In genomic region chr13:95614641-95615245, GRCh38 we compare ENCODE assay signal across 18 cellular contexts. TPM values are rescaled to one million over a fixed set of nuclear protein-coding genes. Genes with fewer than 3 reads are reported as not detected.
DNase-seq lines count a peak whose midpoint lies in the region; ATAC-seq, FAIRE-seq and TF ChIP-seq lines count a peak whose summit lies in the region.
"Had no signal": no experiment of that assay in that cellular context is flagged by ENCODE, and none has a peak within 500 bp of the region (broad histone marks: within the 10 kb centered on the region; RNA-seq: fewer than 3 reads in every experiment).

No MANE protein-coding gene starts in this region.

- WGBS in liver: 84% methylated on average over 7 of the region's 7 CpGs
- 96% methylated on average over 7 of the region's 7 CpGs for WGBS in HepG2 (ENCODE audit: low lambda C conversion rate)
- WGBS in body of pancreas, 2 donors: 24 to 31% methylated on average over 7 of the region's 7 CpGs

- CTCF ChIA-PET in HepG2 (lab: Yijun Ruan, JAX; ENCODE audit: low intra/inter-chr PET ratio, low total read pairs): no interaction called here

- H3K9ac ChIP-seq in liver (ENCODE audit: low read depth in 1 of 2, low read length in 2 of 2) (no peak overlapping the region), HepG2 (ENCODE audit: insufficient read depth, low read depth, low read length) (no peak overlapping the region), neural progenitor cell (no peak overlapping the region)

- H3K27ac Mint-ChIP-seq in neural progenitor cell: no peak overlapping the region
- H3K27ac Mint-ChIP-seq in natural killer cell treated with Interleukin-12 subunit alpha and Interleukin-12 subunit beta and Interleukin-15 and Interleukin-18, amount 100 ng/mL, for 72 hours: no peak overlapping the region

- H3K27ac ChIP-seq in liver (ENCODE audit: low read depth in 1 of 2, low read length in 2 of 2) (no peak overlapping the region), HepG2 (ENCODE audit: extremely low read length, insufficient read depth, low read length) (no peak overlapping the region), body of pancreas (peak overlapping the region; percentile 51 to 82 (median 69)), neural progenitor cell (no peak overlapping the region)

- H3F3A ChIP-seq in neural progenitor cell (ENCODE audit: low read depth): no peaks in the 10 kb centered on the region

- H3K4me1 ChIP-seq in liver (ENCODE audit: control insufficient read depth in 4 of 4, insufficient read depth in 4 of 4, low read length in 3 of 4) (no peaks in the 10 kb centered on the region), HepG2 (ENCODE audit: insufficient read depth, low read length) (no peaks in the 10 kb centered on the region), body of pancreas (peaks cover 42% of the 10 kb centered on the region), neural progenitor cell (no peaks in the 10 kb centered on the region)

- H3K79me2 ChIP-seq in HepG2 (ENCODE audit: insufficient read depth, low read length) (no peaks in the 10 kb centered on the region), neural progenitor cell (ENCODE audit: low read depth) (no peaks in the 10 kb centered on the region)

- TF ChIP-seq EP300 in HepG2 (IDR thresholded peaks at IDR 0.05; ENCODE audit: low read depth in 2 of 2, low read length in 2 of 2) (no peak), HepG2 (CRISPR knock-in tag; IDR thresholded peaks at IDR 0.05; ENCODE audit: borderline replicate concordance) (no peak)

- H3K4me2 ChIP-seq in HepG2 (ENCODE audit: low read depth, low read length) (no peak overlapping the region), neural progenitor cell (no peak overlapping the region)

- H3K9me3 ChIP-seq in liver (ENCODE audit: control insufficient read depth in 4 of 4, low read length in 3 of 4) (no peaks in the 10 kb centered on the region), HepG2 (ENCODE audit: low read length) (no peaks in the 10 kb centered on the region), body of pancreas (no peaks in the 10 kb centered on the region), neural progenitor cell (ENCODE audit: low read depth) (no peaks in the 10 kb centered on the region)
- H3K9me3 ChIP-seq: MG63 had no signal

- in situ Hi-C loops in HepG2 (cut with HindIII; ENCODE audit: extremely low pct_ligation_motif_present, low pct_unique_long_range_greater_than_20kb): no loop called here

- no peak for DNase-seq in HepG2 (ENCODE audit: low spot score)
- DNase-seq in body of pancreas: peak; percentile 53 to 73 (median 60)
- DNase-seq in kidney tubule cell (ENCODE audit: low spot score): peak; percentile 63
- DNase-seq in stimulated activated CD4-positive, alpha-beta T cell treated with anti-CD3 and anti-CD28 coated beads, Interleukin-15, amount 100 ng/mL, for 24 hours: no peak
- DNase-seq in neural progenitor cell (ENCODE audit: low spot score): no peak
- DNase-seq in NCI-H1930 (lab: John Stamatoyannopoulos, UW): no peak
- DNase-seq in natural killer cell treated with Interleukin-12 subunit alpha and Interleukin-12 subunit beta and Interleukin-15 and Interleukin-18, amount 100 ng/mL, for 72 hours (ENCODE audit: low spot score): no peak
- DNase-seq: C1 segment of cervical spinal cord, DMS53, H9, KG1, MG63, NCI-H1092 treated with DMSO at 0.1 percent for 48 hours, NCI-H1694, NCI-H524, SHP77 treated with DMSO at 0.1 percent for 48 hours had no signal

- H3K36me3 ChIP-seq in liver (ENCODE audit: control insufficient read depth in 4 of 4, insufficient read depth in 3 of 4, low read depth in 1 of 4, low read length in 3 of 4): no peaks in the 10 kb centered on the region
- H3K36me3 ChIP-seq in HepG2 (replicated peaks in 1 of 2; ENCODE audit: control insufficient read depth in 1 of 2, insufficient read depth in 2 of 2, low read length in 2 of 2): peaks cover 9 to 55% of the 10 kb centered on the region in 2 experiments; a peak in 4 of 5 replicates
- H3K36me3 ChIP-seq in body of pancreas (replicated peaks in 1 of 2; ENCODE audit: insufficient read depth in 1 of 2, low read depth in 2 of 2): no peaks in the 10 kb centered on the region
- H3K36me3 ChIP-seq in neural progenitor cell: peaks cover 15% of the 10 kb centered on the region

- H3K9me3 Mint-ChIP-seq in neural progenitor cell: no peaks in the 10 kb centered on the region
- H3K9me3 Mint-ChIP-seq in natural killer cell treated with Interleukin-12 subunit alpha and Interleukin-12 subunit beta and Interleukin-15 and Interleukin-18, amount 100 ng/mL, for 72 hours: no peaks in the 10 kb centered on the region
- H3K9me3 Mint-ChIP-seq: H9 had no signal

- intact Hi-C loops in HepG2 (cut with micrococcal nuclease; ENCODE audit: unreplicated experiment) (no loop called here), body of pancreas (cut with DNase I) (no loop called here)

- H3K36me3 Mint-ChIP-seq in neural progenitor cell: peaks cover 29% of the 10 kb centered on the region
- no peaks in the 10 kb centered on the region for H3K36me3 Mint-ChIP-seq in natural killer cell treated with Interleukin-12 subunit alpha and Interleukin-12 subunit beta and Interleukin-15 and Interleukin-18, amount 100 ng/mL, for 72 hours

- H2AFZ ChIP-seq in HepG2 (ENCODE audit: low read length) (no peak overlapping the region), neural progenitor cell (replicated peaks) (no peak overlapping the region)

- ATAC-seq in HepG2: no peak
- peak; percentile 91 for ATAC-seq in body of pancreas
- ATAC-seq in natural killer cell treated with Interleukin-12 subunit alpha and Interleukin-12 subunit beta and Interleukin-15 and Interleukin-18, amount 100 ng/mL, for 72 hours: no peak

- POLR2A ChIA-PET in HepG2 (lab: Yijun Ruan, JAX): no interaction called here

- TF ChIP-seq POLR2A in HepG2 (IDR thresholded peaks at IDR 0.05; ENCODE audit: insufficient read depth in 1 of 2, low read depth in 2 of 2, low read length in 2 of 2) (no peak), body of pancreas (IDR thresholded peaks at IDR 0.05) (no peak)

- FAIRE-seq in HepG2 (lab: Jason Lieb, UNC): no peak
- FAIRE-seq: A204.1 had no signal

- H3K27me3 Mint-ChIP-seq in neural progenitor cell (ENCODE audit: insufficient read depth, low read depth): no peaks in the 10 kb centered on the region
- H3K27me3 Mint-ChIP-seq in natural killer cell treated with Interleukin-12 subunit alpha and Interleukin-12 subunit beta and Interleukin-15 and Interleukin-18, amount 100 ng/mL, for 72 hours: peaks cover 4 to 38% of the 10 kb centered on the region in 2 donors

- H3K27me3 ChIP-seq in liver (ENCODE audit: control insufficient read depth in 4 of 4, insufficient read depth in 4 of 4, low read length in 3 of 4) (no peaks in the 10 kb centered on the region), HepG2 (ENCODE audit: control insufficient read depth in 1 of 2, insufficient read depth in 2 of 2, low read length in 2 of 2) (no peaks in the 10 kb centered on the region), body of pancreas (no peaks in the 10 kb centered on the region), neural progenitor cell (no peaks in the 10 kb centered on the region)
- H3K27me3 ChIP-seq: MG63 had no signal

- TF ChIP-seq RAD21 in liver (IDR thresholded peaks at IDR 0.05) (peak; percentile 30 to 46), HepG2 (CRISPR knock-in tag; IDR thresholded peaks at IDR 0.05) (no peak)

- no TSS peak for BruUV-seq in HepG2 (replicated peaks; lab: Mats Ljungman, UMichigan)

- no peaks in the 10 kb centered on the region for H4K20me1 ChIP-seq in HepG2 (ENCODE audit: insufficient read depth, low read length)
- no peaks in the 10 kb centered on the region for H4K20me1 ChIP-seq in neural progenitor cell (ENCODE audit: low read depth)

- H3K4me1 Mint-ChIP-seq in neural progenitor cell: no peaks in the 10 kb centered on the region
- H3K4me1 Mint-ChIP-seq in natural killer cell treated with Interleukin-12 subunit alpha and Interleukin-12 subunit beta and Interleukin-15 and Interleukin-18, amount 100 ng/mL, for 72 hours (ENCODE audit: low read depth in 2 of 2): no peaks in the 10 kb centered on the region
- H3K4me1 Mint-ChIP-seq: H9 had no signal

- no peak overlapping the region for H3K4me3 Mint-ChIP-seq in neural progenitor cell
- no peak overlapping the region for H3K4me3 Mint-ChIP-seq in natural killer cell treated with Interleukin-12 subunit alpha and Interleukin-12 subunit beta and Interleukin-15 and Interleukin-18, amount 100 ng/mL, for 72 hours
- H3K4me3 Mint-ChIP-seq: H9 had no signal

- no peak for TF ChIP-seq CTCF in liver (IDR thresholded peaks at IDR 0.05; ENCODE audit: low read depth, low read length, missing input control)
- no peak for TF ChIP-seq CTCF in HepG2 (CRISPR knock-in tag; IDR thresholded peaks at IDR 0.05)
- TF ChIP-seq CTCF in body of pancreas (IDR thresholded peaks at IDR 0.05): peak in 5 of 7 experiments; percentile 15 to 56 (median 50)
- TF ChIP-seq CTCF in neural progenitor cell (IDR thresholded peaks at IDR 0.05): no peak

- H3K4me3 ChIP-seq in liver (ENCODE audit: low read depth in 1 of 3, low read length in 3 of 3) (no peak overlapping the region), HepG2 (replicated peaks in 1 of 3; ENCODE audit: insufficient read depth in 1 of 3, low read depth in 2 of 3, low read length in 3 of 3) (no peak overlapping the region), body of pancreas (no peak overlapping the region), neural progenitor cell (no peak overlapping the region)
- H3K4me3 ChIP-seq: MG63 had no signal

RNA-seq across cellular contexts. Expression of gene DZIP1, which starts 29.8 kb away (rescaled TPM):
- 1 to 10 TPM; 2.0 TPM for total RNA-seq in liver
- under 1 TPM; 0.46 to 0.73 TPM for polyA plus RNA-seq in liver
- 36.7 and 36.9 TPM in 2 replicates for total RNA-seq in HepG2 (2016; rRNA removed; fragmentation: Illumina TruSeq; extraction: Trizol)
- 21.9 and 22.3 TPM in 2 replicates for total RNA-seq in HepG2 (2016; cell fraction: cytosol; rRNA removed; fragmentation: Illumina TruSeq; extraction: Trizol; ENCODE audit: low read depth)
- 30.6 and 38.7 TPM in 2 replicates for total RNA-seq in HepG2 (2016; cell fraction: insoluble cytoplasmic fraction; rRNA removed; fragmentation: Illumina TruSeq; extraction: Trizol)
- 73.3 and 77.2 TPM in 2 replicates for total RNA-seq in HepG2 (2016; cell fraction: membrane; rRNA removed; fragmentation: Illumina TruSeq; extraction: Trizol)
- total RNA-seq in HepG2 (2016; cell fraction: nucleus; rRNA removed; fragmentation: Illumina TruSeq; extraction: Trizol): 38.1 and 43.2 TPM in 2 replicates
- polyA plus RNA-seq in HepG2 (2011; rRNA removed): 10.8 and 11.0 TPM in 2 replicates
- polyA plus RNA-seq in HepG2 (2011; cell fraction: cytosol; rRNA removed): 6.0 and 6.6 TPM in 2 replicates
- 18.3 and 20.8 TPM in 2 replicates for polyA plus RNA-seq in HepG2 (2011; cell fraction: nucleus; rRNA removed)
- polyA plus RNA-seq in HepG2 (2012): 9.4 and 12.5 TPM in 2 replicates
- polyA plus RNA-seq in HepG2 (2016; cell fraction: cytosol; fragmentation: Illumina TruSeq; extraction: Trizol; ENCODE audit: low read depth): 22.5 and 24.2 TPM in 2 replicates
- polyA plus RNA-seq in HepG2 (2016; cell fraction: insoluble cytoplasmic fraction; fragmentation: Illumina TruSeq; extraction: Trizol; ENCODE audit: low read depth): 29.9 and 34.9 TPM in 2 replicates
- 46.4 and 53.4 TPM in 2 replicates for polyA plus RNA-seq in HepG2 (2016; cell fraction: membrane; fragmentation: Illumina TruSeq; extraction: Trizol; ENCODE audit: low read depth)
- polyA plus RNA-seq in HepG2 (2016; cell fraction: nucleus; fragmentation: Illumina TruSeq; extraction: Trizol; ENCODE audit: insufficient read depth, low read depth): 49.4 and 55.6 TPM in 2 replicates
- polyA minus RNA-seq in HepG2 (2011; rRNA and poly(A)+ RNA removed; ENCODE audit: low replicate concordance): 18.4 TPM in 1 of 2 replicates, not detected in the other
- 9.9 and 11.3 TPM in 2 replicates for polyA minus RNA-seq in HepG2 (2011; cell fraction: cytosol; rRNA and poly(A)+ RNA removed)
- 25.0 and 31.2 TPM in 2 replicates for polyA minus RNA-seq in HepG2 (2011; cell fraction: nucleus; rRNA and poly(A)+ RNA removed)
- 10 to 100 TPM; 17.5 to 42.0 TPM for total RNA-seq in body of pancreas
- total RNA-seq in neural progenitor cell (ENCODE audit: low replicate concordance): 47.1 and 70.4 TPM in 2 replicates
- not detected for total RNA-seq in natural killer cell treated with Interleukin-12 subunit alpha and Interleukin-12 subunit beta and Interleukin-15 and Interleukin-18, amount 100 ng/mL, for 72 hours

Comparison
In these comparisons a context has a peak if more than half of its experiments do, and no peak if none do; other contexts are left out.
1. RNA of gene DZIP1, which starts 29.8 kb away (total RNA-seq): 47.1 to 70.4 TPM in neural progenitor cell, 17.5 to 42.0 TPM in body of pancreas and 21.9 to 77.2 TPM in HepG2; 2.0 TPM in liver and not detected in natural killer cell treated with Interleukin-12 subunit alpha and Interleukin-12 subunit beta and Interleukin-15 and Interleukin-18, amount 100 ng/mL, for 72 hours; every median in the first group is over 4 times any median in the second.
2. H3K27ac ChIP-seq: peak in body of pancreas (4 of 4); none in liver (0 of 2), HepG2 (single experiment) and neural progenitor cell (single experiment).
3. CTCF ChIP-seq: peak in body of pancreas (5 of 7); none in liver (single experiment), HepG2 (single experiment) and neural progenitor cell (single experiment).
4. DNase-seq: peak in body of pancreas (4 of 4) and kidney tubule cell (single experiment); none in HepG2 (single experiment), stimulated activated CD4-positive, alpha-beta T cell treated with anti-CD3 and anti-CD28 coated beads, Interleukin-15, amount 100 ng/mL, for 24 hours (single experiment), neural progenitor cell (single experiment), NCI-H1930 (0 of 2) and natural killer cell treated with Interleukin-12 subunit alpha and Interleukin-12 subunit beta and Interleukin-15 and Interleukin-18, amount 100 ng/mL, for 72 hours (single experiment).